Comparison of ENCODE assay signal across 26 cellular contexts in the genomic region with DNA sequence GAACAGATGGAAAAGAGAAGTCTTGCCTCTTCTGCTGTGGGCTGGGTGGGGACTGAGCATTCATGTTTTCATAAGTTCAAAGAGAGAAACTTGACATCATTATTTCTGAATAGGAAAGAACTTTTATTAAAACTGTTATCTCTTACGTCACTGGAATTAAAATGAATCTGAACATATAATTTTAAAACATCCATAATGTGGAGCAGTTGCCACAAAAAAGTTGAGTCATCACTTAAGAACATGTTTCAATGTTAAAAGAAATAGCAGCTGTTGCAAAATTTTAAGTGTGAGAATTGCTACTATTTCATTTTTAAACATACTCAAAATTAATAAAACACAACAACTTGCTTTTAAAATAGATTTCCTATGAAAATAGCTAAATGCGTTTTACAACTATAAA.
DNase-seq lines count a peak whose midpoint lies in the region; ATAC-seq, FAIRE-seq and TF ChIP-seq lines count a peak whose summit lies in the region.
"Had no signal": no experiment of that assay in that cellular context is flagged by ENCODE, and none has a peak within 500 bp of the region (broad histone marks: within the 10 kb centered on the region; RNA-seq: fewer than 3 reads in every experiment).

No MANE protein-coding gene starts in this region.

- H3K9ac ChIP-seq in Karpas-422 (ENCODE audit: low read length) (no peak overlapping the region), K562 (ENCODE audit: insufficient read depth in 1 of 2, low read depth in 2 of 2, low read length in 2 of 2) (no peak overlapping the region)
- H3K9ac ChIP-seq: SK-N-SH had no signal

- H2AFZ ChIP-seq in Karpas-422 (ENCODE audit: low read length): peak overlapping the region; percentile 38; the same call in 1 of the 2 replicates
- no peak overlapping the region for H2AFZ ChIP-seq in K562 (ENCODE audit: low read depth, low read length)

- DNase-seq in Karpas-422: no peak
- DNase-seq in K562 (ENCODE audit: extremely low read depth in 1 of 4, low spot score in 3 of 4): no peak
- DNase-seq in fibroblast of pulmonary artery (ENCODE audit: low read depth): peak; percentile 10
- no peak for DNase-seq in osteocyte (ENCODE audit: extremely low spot score, unreplicated experiment)
- no peak for DNase-seq in heart right ventricle
- DNase-seq in D721Med (ENCODE audit: insufficient read length, low spot score): no peak
- DNase-seq: AML-193; C1 segment of cervical spinal cord; Caco-2; CD4-positive, alpha-beta memory T cell; DMS 273 treated with DMSO at 0.1 percent for 48 hours; DMS79; EL; GDM1; MG63; NCI-H2029; NCI-H446; NCI-H524 treated with DMSO at 0.1 percent for 48 hours; NCI-H774; SIG-M5; SK-N-SH had no signal

- peaks cover 17% of the 10 kb centered on the region for H3K4me1 Mint-ChIP-seq in osteocyte (ENCODE audit: unreplicated experiment)
- H3K4me1 Mint-ChIP-seq: CD4-positive, alpha-beta memory T cell had no signal

- H3K27me3 ChIP-seq in Karpas-422 (ENCODE audit: low read length): no peaks in the 10 kb centered on the region
- H3K27me3 ChIP-seq in K562 (ENCODE audit: control insufficient read depth in 2 of 2, insufficient read depth in 2 of 2, low read length in 2 of 2): no peaks in the 10 kb centered on the region
- H3K27me3 ChIP-seq in heart right ventricle: no peaks in the 10 kb centered on the region
- H3K27me3 ChIP-seq: MG63 had no signal

- H3K4me3 Mint-ChIP-seq in osteocyte (ENCODE audit: unreplicated experiment): no peak overlapping the region
- H3K4me3 Mint-ChIP-seq: CD4-positive, alpha-beta memory T cell had no signal

- no peaks in the 10 kb centered on the region for H3K9me2 ChIP-seq in Karpas-422 (replicated peaks; ENCODE audit: insufficient read depth, low read length)
- H3K9me2 ChIP-seq: SK-N-SH had no signal

- H3K9me3 Mint-ChIP-seq in osteocyte (ENCODE audit: unreplicated experiment): no peaks in the 10 kb centered on the region

- no peak for TF ChIP-seq POLR2A in K562 (conservative IDR thresholded peaks at IDR 0.05)

- 40% methylated on average over 2 of the region's 2 CpGs for WGBS in K562 (ENCODE audit: insufficient coverage, low coverage, missing lambda C conversion rate)
- 86 to 91% methylated on average over 2 of the region's 2 CpGs for WGBS in heart right ventricle, 2 donors

- TF ChIP-seq CTCF in K562 (IDR thresholded peaks at IDR 0.05 in 2 of 3, conservative IDR thresholded peaks at IDR 0.05 in 1 of 3; ENCODE audit: insufficient read depth in 2 of 3, low read depth in 1 of 3, low read length in 3 of 3) (no peak), fibroblast of pulmonary artery (IDR thresholded peaks at IDR 0.05; ENCODE audit: low read length, missing control alignments) (no peak), osteocyte (IDR thresholded peaks at IDR 0.05) (no peak), heart right ventricle (IDR thresholded peaks at IDR 0.05) (no peak), D721Med (IDR thresholded peaks at IDR 0.05; ENCODE audit: insufficient read depth, missing control alignments) (no peak)

- H3K27ac ChIP-seq in Karpas-422 (ENCODE audit: low read length): no peak overlapping the region
- no peak overlapping the region for H3K27ac ChIP-seq in K562 (ENCODE audit: extremely low read depth, low read depth, low read length)
- no peak overlapping the region for H3K27ac ChIP-seq in heart right ventricle

- no peaks in the 10 kb centered on the region for H3K9me3 ChIP-seq in Karpas-422 (ENCODE audit: low read length)
- no peaks in the 10 kb centered on the region for H3K9me3 ChIP-seq in K562 (replicated peaks; ENCODE audit: control insufficient read depth, insufficient read depth, low read depth, low read length)
- no peaks in the 10 kb centered on the region for H3K9me3 ChIP-seq in heart right ventricle
- H3K9me3 ChIP-seq: Caco-2, MG63, SK-N-SH had no signal

- BruUV-seq in K562 (replicated peaks; lab: Mats Ljungman, UMichigan): no TSS peak

- POLR2A ChIA-PET in K562 (lab: Yijun Ruan, JAX): interaction anchor here (0.6 to 0.7 kb wide), 2 partner anchors 11 to 26 kb away, joined by 3 read pairs; no protein-coding TSS in a partner anchor

- H3K36me3 Mint-ChIP-seq in osteocyte (ENCODE audit: unreplicated experiment): no peaks in the 10 kb centered on the region
- H3K36me3 Mint-ChIP-seq: CD4-positive, alpha-beta memory T cell had no signal

- H3K36me3 ChIP-seq in Karpas-422 (ENCODE audit: insufficient read depth, low read length) (no peaks in the 10 kb centered on the region), K562 (ENCODE audit: control insufficient read depth, insufficient read depth, low read length) (no peaks in the 10 kb centered on the region), heart right ventricle (no peaks in the 10 kb centered on the region)
- H3K36me3 ChIP-seq: MG63 had no signal

- peak overlapping the region; percentile 40 for H3K27ac Mint-ChIP-seq in osteocyte (ENCODE audit: unreplicated experiment)
- H3K27ac Mint-ChIP-seq: CD4-positive, alpha-beta memory T cell had no signal

- H3K27me3 Mint-ChIP-seq in osteocyte (ENCODE audit: unreplicated experiment): no peaks in the 10 kb centered on the region
- H3K27me3 Mint-ChIP-seq: CD4-positive, alpha-beta memory T cell had no signal

- no peak overlapping the region for H3K4me2 ChIP-seq in Karpas-422 (ENCODE audit: low read depth, low read length, poor library complexity, severe bottlenecking)
- no peak overlapping the region for H3K4me2 ChIP-seq in K562 (ENCODE audit: insufficient read depth, low read length)
- H3K4me2 ChIP-seq: SK-N-SH had no signal

- intact Hi-C loops in K562 (cut with micrococcal nuclease): no loop called here
- intact Hi-C loops in heart right ventricle (cut with DNase I): no loop called here

- H3K79me2 ChIP-seq in Karpas-422 (ENCODE audit: low read length): no peaks in the 10 kb centered on the region
- H3K79me2 ChIP-seq in K562 (ENCODE audit: control insufficient read depth, insufficient read depth, low read length): no peaks in the 10 kb centered on the region

- TF ChIP-seq RAD21 in K562 (CRISPR knock-in tag; conservative IDR thresholded peaks at IDR 0.05 in 1 of 2, IDR thresholded peaks at IDR 0.05 in 1 of 2): no peak

- H3K4me1 ChIP-seq in Karpas-422 (ENCODE audit: low read length) (no peaks in the 10 kb centered on the region), K562 (replicated peaks in 1 of 2; ENCODE audit: control insufficient read depth in 2 of 2, insufficient read depth in 2 of 2, low read length in 2 of 2) (no peaks in the 10 kb centered on the region), heart right ventricle (peaks cover 0 to 4% (median 0%) of the 10 kb centered on the region in 9 donors)
- H3K4me1 ChIP-seq: Caco-2 had no signal

- no peak for TF ChIP-seq EP300 in K562 (IDR thresholded peaks at IDR 0.05; ENCODE audit: low read length)

- FAIRE-seq in K562 (lab: Jason Lieb, UNC) (no peak), D721Med (lab: Jason Lieb, UNC) (no peak)
- FAIRE-seq: A204.1, GM12878, RCC 7860 had no signal

- CTCF ChIA-PET in K562 (lab: Yijun Ruan, JAX; ENCODE audit: low intra/inter-chr PET ratio): no interaction called here

- H4K20me1 ChIP-seq in Karpas-422 (ENCODE audit: insufficient read depth, low read depth, low read length) (no peaks in the 10 kb centered on the region), K562 (replicated peaks; ENCODE audit: control insufficient read depth, insufficient read depth, low read length) (no peaks in the 10 kb centered on the region)

- H3K4me3 ChIP-seq in Karpas-422 (ENCODE audit: low read length): no peak overlapping the region
- H3K4me3 ChIP-seq in K562: no peak overlapping the region
- no peak overlapping the region for H3K4me3 ChIP-seq in fibroblast of pulmonary artery (replicated peaks; ENCODE audit: low read depth, low read length)
- H3K4me3 ChIP-seq in heart right ventricle: no peak overlapping the region
- H3K4me3 ChIP-seq: GM12878, MG63 had no signal

- H3K9me1 ChIP-seq in K562 (ENCODE audit: control insufficient read depth, insufficient read depth, low read length): no peaks in the 10 kb centered on the region

- in situ Hi-C loops in K562 (cut with MboI): no loop called here

- ATAC-seq in K562 (no peak), heart right ventricle (no peak), HG02852 (IDR thresholded peaks at IDR 0.05; ENCODE audit: unreplicated experiment) (no peak)
- ATAC-seq: GM12878, HCT116 had no signal

TF ChIP-seq in K562, 482 proteins besides CTCF, POLR2A, EP300 and RAD21:
- TF ChIP-seq ARHGAP35 (IDR thresholded peaks at IDR 0.05; ENCODE audit: partially characterized antibody): no peak
- peak; percentile 10; the same call in 1 of the 2 replicates for TF ChIP-seq C11orf30 (IDR thresholded peaks at IDR 0.05; ENCODE audit: low read depth)
- peak; percentile 15; the same call in 1 of the 2 replicates for TF ChIP-seq ZNF316 (IDR thresholded peaks at IDR 0.05)
